In genomic region chr2:159737292-159737916, GRCh38 we compare ENCODE assay signal across 21 cellular contexts. TPM values are rescaled to one million over a fixed set of nuclear protein-coding genes. Genes with fewer than 3 reads are reported as not detected.
DNase-seq lines count a peak whose midpoint lies in the region; ATAC-seq, FAIRE-seq and TF ChIP-seq lines count a peak whose summit lies in the region.
"Had no signal": no experiment of that assay in that cellular context is flagged by ENCODE, and none has a peak within 500 bp of the region (broad histone marks: within the 10 kb centered on the region; RNA-seq: fewer than 3 reads in every experiment).

No MANE protein-coding gene starts in this region.

- no peak for DNase-seq in stimulated activated naive CD8-positive, alpha-beta T cell treated with anti-CD3 and anti-CD28 coated beads, Interleukin-15, Interleukin-2, amounts not matched to agents 100 U/mL and 50 U/mL, for 24 hours
- DNase-seq in astrocyte (ENCODE audit: low read depth), result peak; percentile 42
- DNase-seq in foreskin keratinocyte, result peak in 1 of 2 donors; percentile 25
- DNase-seq in upper lobe of right lung, result no peak
- DNase-seq in activated CD8-positive, alpha-beta memory T cell treated with anti-CD3 and anti-CD28 coated beads, Interleukin-2, amount 10 ng/mL, durations not matched to agents 7 days and 5 days, result no peak
- no peak for DNase-seq in OCI-M1 (lab: John Stamatoyannopoulos, UW)
- DNase-seq: activated CD4-positive, alpha-beta T cell treated with anti-CD3 and anti-CD28 coated beads for 48 hours; activated gamma-delta T cell treated with Interleukin-2 at 50 U/mL for 16 hours; amygdala; CD4-positive, alpha-beta memory T cell; effector memory CD4-positive, alpha-beta T cell; foreskin melanocyte; KBM-7; left cardiac atrium; NCI-H1048; NCI-H2029; NCI-H446 treated with DMSO at 0.1 percent for 48 hours; NK-92 treated with Interleukin-12 subunit alpha and Interleukin-12 subunit beta, amount 100 ng/mL, for 24 hours had no signal

- no peak overlapping the region for H3K9ac ChIP-seq in astrocyte (ENCODE audit: low read length)

- CTCF ChIA-PET in activated CD8-positive, alpha-beta memory T cell treated with anti-CD3 and anti-CD28 coated beads, Interleukin-2, amount 10 ng/mL, durations not matched to agents 7 days and 5 days (lab: Charles Lee), result no interaction called here

- ATAC-seq in stimulated activated naive CD8-positive, alpha-beta T cell treated with anti-CD3 and anti-CD28 coated beads, Interleukin-15, Interleukin-2, amounts not matched to agents 100 U/mL and 50 U/mL, for 24 hours, result no peak
- ATAC-seq in foreskin keratinocyte (peak; percentile 65), upper lobe of right lung (no peak), GM21786 (IDR thresholded peaks at IDR 0.05; ENCODE audit: unreplicated experiment) (no peak)
- no peak for ATAC-seq in activated CD8-positive, alpha-beta memory T cell treated with anti-CD3 and anti-CD28 coated beads, Interleukin-2, amount 10 ng/mL, durations not matched to agents 7 days and 5 days

- intact Hi-C loops in upper lobe of right lung (cut with DNase I), result no loop called here

- TF ChIP-seq CTCF in astrocyte (IDR thresholded peaks at IDR 0.05; ENCODE audit: insufficient read depth, low read depth, low read length), result no peak
- TF ChIP-seq CTCF in foreskin keratinocyte (conservative IDR thresholded peaks at IDR 0.05), result no peak
- no peak for TF ChIP-seq CTCF in upper lobe of right lung (IDR thresholded peaks at IDR 0.05)

- peak overlapping the region; percentile 21 for H3K27ac Mint-ChIP-seq in stimulated activated naive CD8-positive, alpha-beta T cell treated with anti-CD3 and anti-CD28 coated beads, Interleukin-15, Interleukin-2, amounts not matched to agents 100 ng/mL and 50 ng/mL, for 24 hours
- H3K27ac Mint-ChIP-seq in astrocyte (ENCODE audit: unreplicated experiment), result peak overlapping the region; percentile 66
- H3K27ac Mint-ChIP-seq in activated CD8-positive, alpha-beta memory T cell treated with anti-CD3 and anti-CD28 coated beads, Interleukin-2, amount 10 ng/mL, durations not matched to agents 7 days and 5 days, result no peak overlapping the region
- H3K27ac Mint-ChIP-seq: mesothelial cell of epicardium had no signal

- no peak overlapping the region for H3K4me3 Mint-ChIP-seq in stimulated activated naive CD8-positive, alpha-beta T cell treated with anti-CD3 and anti-CD28 coated beads, Interleukin-15, Interleukin-2, amounts not matched to agents 100 ng/mL and 50 ng/mL, for 24 hours
- no peak overlapping the region for H3K4me3 Mint-ChIP-seq in astrocyte (ENCODE audit: unreplicated experiment)
- H3K4me3 Mint-ChIP-seq in activated CD8-positive, alpha-beta memory T cell treated with anti-CD3 and anti-CD28 coated beads, Interleukin-2, amount 10 ng/mL, durations not matched to agents 7 days and 5 days, result no peak overlapping the region
- H3K4me3 Mint-ChIP-seq: CD4-positive, alpha-beta memory T cell; mesothelial cell of epicardium had no signal

- H2AFZ ChIP-seq in astrocyte (ENCODE audit: low read depth, low read length), result no peak overlapping the region

- FAIRE-seq in astrocyte (lab: Jason Lieb, UNC), result no peak

- no peaks in the 10 kb centered on the region for H3K27me3 Mint-ChIP-seq in stimulated activated naive CD8-positive, alpha-beta T cell treated with anti-CD3 and anti-CD28 coated beads, Interleukin-15, Interleukin-2, amounts not matched to agents 100 ng/mL and 50 ng/mL, for 24 hours
- no peaks in the 10 kb centered on the region for H3K27me3 Mint-ChIP-seq in astrocyte (ENCODE audit: low read depth, unreplicated experiment)
- no peaks in the 10 kb centered on the region for H3K27me3 Mint-ChIP-seq in activated CD8-positive, alpha-beta memory T cell treated with anti-CD3 and anti-CD28 coated beads, Interleukin-2, amount 10 ng/mL, durations not matched to agents 7 days and 5 days
- H3K27me3 Mint-ChIP-seq: CD4-positive, alpha-beta memory T cell had no signal

- no peaks in the 10 kb centered on the region for H3K9me3 Mint-ChIP-seq in stimulated activated naive CD8-positive, alpha-beta T cell treated with anti-CD3 and anti-CD28 coated beads, Interleukin-15, Interleukin-2, amounts not matched to agents 100 ng/mL and 50 ng/mL, for 24 hours
- H3K9me3 Mint-ChIP-seq in astrocyte (ENCODE audit: unreplicated experiment), result no peaks in the 10 kb centered on the region
- no peaks in the 10 kb centered on the region for H3K9me3 Mint-ChIP-seq in activated CD8-positive, alpha-beta memory T cell treated with anti-CD3 and anti-CD28 coated beads, Interleukin-2, amount 10 ng/mL, durations not matched to agents 7 days and 5 days (ENCODE audit: low read depth)
- H3K9me3 Mint-ChIP-seq: CD4-positive, alpha-beta memory T cell had no signal

- peaks cover 100% of the 10 kb centered on the region for H3K79me2 ChIP-seq in astrocyte (ENCODE audit: insufficient read depth, low read length)

- H3K36me3 Mint-ChIP-seq in stimulated activated naive CD8-positive, alpha-beta T cell treated with anti-CD3 and anti-CD28 coated beads, Interleukin-15, Interleukin-2, amounts not matched to agents 100 ng/mL and 50 ng/mL, for 24 hours (ENCODE audit: low read depth), result peaks cover 75% of the 10 kb centered on the region
- peaks cover 26% of the 10 kb centered on the region for H3K36me3 Mint-ChIP-seq in astrocyte (ENCODE audit: low read depth, unreplicated experiment)
- H3K36me3 Mint-ChIP-seq in activated CD8-positive, alpha-beta memory T cell treated with anti-CD3 and anti-CD28 coated beads, Interleukin-2, amount 10 ng/mL, durations not matched to agents 7 days and 5 days, result peaks cover 54% of the 10 kb centered on the region

- H3K27me3 ChIP-seq in astrocyte (ENCODE audit: insufficient read depth, low read length), result no peaks in the 10 kb centered on the region
- H3K27me3 ChIP-seq in foreskin keratinocyte, result no peaks in the 10 kb centered on the region
- H3K27me3 ChIP-seq in upper lobe of right lung, result no peaks in the 10 kb centered on the region

- H3K9me3 ChIP-seq in astrocyte (ENCODE audit: insufficient read depth, low read depth, low read length), result no peaks in the 10 kb centered on the region
- no peaks in the 10 kb centered on the region for H3K9me3 ChIP-seq in upper lobe of right lung

- H3K4me3 ChIP-seq in astrocyte (ENCODE audit: insufficient read depth, low read depth, low read length) (no peak overlapping the region), upper lobe of right lung (no peak overlapping the region)

- peaks cover 95% of the 10 kb centered on the region for H4K20me1 ChIP-seq in astrocyte (ENCODE audit: insufficient read depth, low read length)

- H3K27ac ChIP-seq in astrocyte (ENCODE audit: low read depth, low read length), result peak overlapping the region; percentile 1
- H3K27ac ChIP-seq in foreskin keratinocyte, result no peak overlapping the region
- H3K27ac ChIP-seq in upper lobe of right lung, result no peak overlapping the region

- no peak overlapping the region for H3K4me2 ChIP-seq in astrocyte (ENCODE audit: low read length)

- H3K4me1 Mint-ChIP-seq in stimulated activated naive CD8-positive, alpha-beta T cell treated with anti-CD3 and anti-CD28 coated beads, Interleukin-15, Interleukin-2, amounts not matched to agents 100 ng/mL and 50 ng/mL, for 24 hours (ENCODE audit: low read depth), result peaks cover 26% of the 10 kb centered on the region
- peaks cover 34% of the 10 kb centered on the region for H3K4me1 Mint-ChIP-seq in astrocyte (ENCODE audit: low read depth, unreplicated experiment)
- H3K4me1 Mint-ChIP-seq in activated CD8-positive, alpha-beta memory T cell treated with anti-CD3 and anti-CD28 coated beads, Interleukin-2, amount 10 ng/mL, durations not matched to agents 7 days and 5 days, result peaks cover 19% of the 10 kb centered on the region
- H3K4me1 Mint-ChIP-seq: mesothelial cell of epicardium had no signal

- peaks cover 6% of the 10 kb centered on the region for H3K4me1 ChIP-seq in astrocyte (ENCODE audit: insufficient read depth, low read length)
- peaks cover 26% of the 10 kb centered on the region for H3K4me1 ChIP-seq in foreskin keratinocyte
- H3K4me1 ChIP-seq in upper lobe of right lung, result no peaks in the 10 kb centered on the region

- H3K36me3 ChIP-seq in astrocyte (ENCODE audit: insufficient read depth, low read length), result peaks cover 32% of the 10 kb centered on the region
- H3K36me3 ChIP-seq in upper lobe of right lung, result peaks cover 43% of the 10 kb centered on the region

RNA-seq across cellular contexts. Expression of gene MARCHF7, which starts 25.1 kb away (rescaled TPM):
- total RNA-seq in astrocyte, result 104 and 105 TPM in 2 replicates
- 85.2 and 98.1 TPM in 2 replicates for total RNA-seq in foreskin keratinocyte
- 26.7 and 28.9 TPM in 2 replicates for polyA plus RNA-seq in foreskin keratinocyte
- total RNA-seq in upper lobe of right lung, result 83.2 TPM
- total RNA-seq in activated CD8-positive, alpha-beta memory T cell treated with anti-CD3 and anti-CD28 coated beads, Interleukin-2, amount 10 ng/mL, durations not matched to agents 7 days and 5 days, result 10 to 100 TPM; 80.7 to 84.3 TPM
